1 cellular context compared by ENCODE assay signal in genomic region chr14:100348253-100348729, GRCh38.
TF ChIP-seq lines count a peak whose summit lies in the region.

No MANE protein-coding gene starts in this region.

TF ChIP-seq in HepG2, 621 proteins besides CTCF, POLR2A, EP300 and RAD21 (continued from another document):
- peak; percentile 54; the same call in 1 of the 2 replicates for TF ChIP-seq ZNF687 (CRISPR knock-in tag; IDR thresholded peaks at IDR 0.05)
- no peak for TF ChIP-seq FOXC1 (CRISPR knock-in tag; IDR thresholded peaks at IDR 0.05; ENCODE audit: borderline replicate concordance)
- TF ChIP-seq TEAD3 (CRISPR knock-in tag; optimal IDR thresholded peaks at IDR 0.05; ENCODE audit: borderline replicate concordance): peak; percentile 16
- TF ChIP-seq ZFP36 (IDR thresholded peaks at IDR 0.05; ENCODE audit: borderline replicate concordance, low read depth, low read length, partially characterized antibody): no peak
- TF ChIP-seq AKAP8 (CRISPR knock-in tag; IDR thresholded peaks at IDR 0.05): no peak
- no peak for TF ChIP-seq ZNF326 (CRISPR knock-in tag; IDR thresholded peaks at IDR 0.05; ENCODE audit: borderline replicate concordance)
- TF ChIP-seq RARA (CRISPR knock-in tag; IDR thresholded peaks at IDR 0.05): peak; percentile 71
- TF ChIP-seq ZBTB38 (CRISPR knock-in tag; IDR thresholded peaks at IDR 0.05): 0 out of 2 replicates have a peak, but pooled peaks have one; percentile 7
- peak; percentile 47; the same call in 1 of the 2 replicates for TF ChIP-seq SKIL (CRISPR knock-in tag; IDR thresholded peaks at IDR 0.05; ENCODE audit: borderline replicate concordance)
- no peak for TF ChIP-seq HNRNPL (IDR thresholded peaks at IDR 0.05; ENCODE audit: low read depth, low read length)
- peak; percentile 55; the same call in 1 of the 2 replicates for TF ChIP-seq SOX5 (CRISPR knock-in tag; IDR thresholded peaks at IDR 0.05; ENCODE audit: borderline replicate concordance)
- TF ChIP-seq REXO4 (CRISPR knock-in tag; IDR thresholded peaks at IDR 0.05; ENCODE audit: borderline replicate concordance): no peak
- TF ChIP-seq HCFC1 (IDR thresholded peaks at IDR 0.05; ENCODE audit: low read depth, low read length): no peak
- peak; percentile 52; the same call in 1 of the 2 replicates for TF ChIP-seq ZFP91 (CRISPR knock-in tag; IDR thresholded peaks at IDR 0.05; ENCODE audit: borderline replicate concordance)
- no peak for TF ChIP-seq ARNTL (CRISPR knock-in tag; IDR thresholded peaks at IDR 0.05)
- no peak for TF ChIP-seq BCL3 (CRISPR knock-in tag; IDR thresholded peaks at IDR 0.05)
- no peak for TF ChIP-seq ZNF770 (CRISPR knock-in tag; IDR thresholded peaks at IDR 0.05)
- TF ChIP-seq ZBTB4 (CRISPR knock-in tag; IDR thresholded peaks at IDR 0.05; ENCODE audit: borderline replicate concordance): no peak
- peak; percentile 50; the same call in 1 of the 2 replicates for TF ChIP-seq RXRA (CRISPR knock-in tag; IDR thresholded peaks at IDR 0.05)
- no peak for TF ChIP-seq HINFP (CRISPR knock-in tag; IDR thresholded peaks at IDR 0.05; ENCODE audit: low read depth)
- TF ChIP-seq MZF1 (CRISPR knock-in tag; IDR thresholded peaks at IDR 0.05; ENCODE audit: borderline replicate concordance): no peak
- no peak for TF ChIP-seq ZNF891 (CRISPR knock-in tag; IDR thresholded peaks at IDR 0.05)
- 0 out of 2 replicates have a peak, but pooled peaks have one; percentile 12 for TF ChIP-seq USF2 (IDR thresholded peaks at IDR 0.05; ENCODE audit: low read depth, low read length)
- no peak for TF ChIP-seq USF2 (CRISPR knock-in tag; IDR thresholded peaks at IDR 0.05; ENCODE audit: borderline replicate concordance)
- TF ChIP-seq ZNF224 (CRISPR knock-in tag; IDR thresholded peaks at IDR 0.05): no peak
- TF ChIP-seq TBL1XR1 (IDR thresholded peaks at IDR 0.05; ENCODE audit: borderline replicate concordance, low read length, partially characterized antibody): peak; percentile 20
- no peak for TF ChIP-seq HDAC1 (CRISPR knock-in tag; IDR thresholded peaks at IDR 0.05)
- TF ChIP-seq SPEN (CRISPR knock-in tag; IDR thresholded peaks at IDR 0.05; ENCODE audit: low read depth): no peak
- TF ChIP-seq RXRB (CRISPR knock-in tag; IDR thresholded peaks at IDR 0.05; ENCODE audit: borderline replicate concordance): no peak
- peak; percentile 41; the same call in 1 of the 2 replicates for TF ChIP-seq ZFX (CRISPR knock-in tag; IDR thresholded peaks at IDR 0.05; ENCODE audit: low read depth)
- TF ChIP-seq MYC (CRISPR knock-in tag; IDR thresholded peaks at IDR 0.05; ENCODE audit: borderline replicate concordance): peak; percentile 18; the same call in 1 of the 2 replicates
